In genomic region chr9:130128782-130129424, GRCh38 we compare ENCODE assay signal across 8 cellular contexts. TPM values are rescaled to one million over a fixed set of nuclear protein-coding genes. Genes with fewer than 3 reads are reported as not detected.
DNase-seq lines count a peak whose midpoint lies in the region; ATAC-seq and TF ChIP-seq lines count a peak whose summit lies in the region.

No MANE protein-coding gene starts in this region.

- CTCF ChIA-PET in CD4-positive, alpha-beta T cell (lab: Charles Lee) = interaction anchor here (0.7 to 3.4 kb wide), 4 partner anchors 22 to 986 kb away, joined by 3 to 13 read pairs (median 6); no protein-coding TSS in a partner anchor

- POLR2A ChIA-PET in CD4-positive, alpha-beta T cell (lab: Charles Lee) = interaction anchor here (0.7 to 2.0 kb wide), 18 partner anchors 10 to 565 kb away, joined by 3 to 11 read pairs (median 4); partner anchors contain the start of genes C9orf78, EXOSC2 and USP20

- H3K9me3 Mint-ChIP-seq in CD4-positive, alpha-beta T cell = no peaks in the 10 kb centered on the region

- ATAC-seq in CD4-positive, alpha-beta T cell (ENCODE audit: poor library complexity) = peak; percentile 60
- ATAC-seq in GM21717 (IDR thresholded peaks at IDR 0.05; ENCODE audit: unreplicated experiment) = peak; percentile 69

- peaks cover 43% of the 10 kb centered on the region for H3K36me3 Mint-ChIP-seq in CD4-positive, alpha-beta T cell (ENCODE audit: low read depth)

- H3K36me3 ChIP-seq in BE2C = peaks cover 12% of the 10 kb centered on the region

- peak; percentile 17 to 62 (median 32) for DNase-seq in CD4-positive, alpha-beta T cell
- DNase-seq in NCI-H146 treated with DMSO at 0.1 percent for 48 hours (lab: John Stamatoyannopoulos, UW; ENCODE audit: unreplicated experiment) (peak; percentile 37), activated T-cell treated with anti-CD3 and anti-CD28 coated beads for 1 hour (ENCODE audit: low read depth) (peak; percentile 23), fibroblast of peridontal ligament (ENCODE audit: extremely low read depth) (peak; percentile 95), pons (ENCODE audit: low spot score) (peak; percentile 79), NCI-H446 (lab: John Stamatoyannopoulos, UW) (no peak), BE2C (no peak)

- peak overlapping the region; percentile 95 for H3K27ac ChIP-seq in CD4-positive, alpha-beta T cell (ENCODE audit: low read depth, low read length)

- intact Hi-C loops in CD4-positive, alpha-beta T cell (cut with DNase I, micrococcal nuclease) = loop anchor here (1.0 to 5.0 kb wide), 4 partner anchors 18 to 108 kb away; partner anchors contain the start of gene NCS1 (in 1 of the 2)

- TF ChIP-seq CTCF in CD4-positive, alpha-beta T cell (IDR thresholded peaks at IDR 0.05) = no peak
- TF ChIP-seq CTCF in BE2C (IDR thresholded peaks at IDR 0.05; ENCODE audit: low read depth, low read length) = no peak

- peaks cover 57% of the 10 kb centered on the region for H3K4me1 Mint-ChIP-seq in CD4-positive, alpha-beta T cell (ENCODE audit: low read depth)

- H3K4me1 ChIP-seq in BE2C = peaks cover 25% of the 10 kb centered on the region

- peak overlapping the region; percentile 98 for H3K27ac Mint-ChIP-seq in CD4-positive, alpha-beta T cell

- H3K4me3 ChIP-seq in BE2C (ENCODE audit: low read depth, low read length) = no peak overlapping the region

- H3K9me3 ChIP-seq in CD4-positive, alpha-beta T cell (ENCODE audit: control insufficient read depth, low read length) = no peaks in the 10 kb centered on the region
- no peaks in the 10 kb centered on the region for H3K9me3 ChIP-seq in BE2C

- no peaks in the 10 kb centered on the region for H3K27me3 Mint-ChIP-seq in CD4-positive, alpha-beta T cell

- no peaks in the 10 kb centered on the region for H3K27me3 ChIP-seq in CD4-positive, alpha-beta T cell (ENCODE audit: control insufficient read depth, insufficient read depth, low read length)
- H3K27me3 ChIP-seq in BE2C = no peaks in the 10 kb centered on the region

- H3K4me3 Mint-ChIP-seq in CD4-positive, alpha-beta T cell = peak overlapping the region; percentile 71

RNA-seq across cellular contexts. Expression of gene NCS1, which starts 43.3 kb away (rescaled TPM):
- total RNA-seq in CD4-positive, alpha-beta T cell = under 1 TPM in 1 of 2 experiments, not detected in 1; 0.17 TPM
- polyA plus RNA-seq in BE2C (2012; ENCODE audit: insufficient read depth, insufficient read length, low read depth) = 82.1 TPM

Comparison
In these comparisons a context has a peak if more than half of its experiments do, and no peak if none do; other contexts are left out.
1. DNase-seq: peak in CD4-positive, alpha-beta T cell (10 of 10), NCI-H146 treated with DMSO at 0.1 percent for 48 hours (single experiment), activated T-cell treated with anti-CD3 and anti-CD28 coated beads for 1 hour (single experiment), fibroblast of peridontal ligament (single experiment) and pons (single experiment); none in NCI-H446 (0 of 2) and BE2C (single experiment).